20 cellular contexts compared by ENCODE assay signal in genomic region chr9:124562328-124562727, GRCh38. TPM values are rescaled to one million over a fixed set of nuclear protein-coding genes. Genes with fewer than 3 reads are reported as not detected.
A peak's percentile ranks its signal among the peaks of the same experiment; 100 is the strongest.
DNase-seq lines count a peak whose midpoint lies in the region; ATAC-seq, FAIRE-seq and TF ChIP-seq lines count a peak whose summit lies in the region.
"Had no signal": no experiment of that assay in that cellular context is flagged by ENCODE, and none has a peak within 500 bp of the region (broad histone marks: within the 10 kb centered on the region; RNA-seq: fewer than 3 reads in every experiment).

No MANE protein-coding gene starts in this region.

- no peak overlapping the region for H3K27ac ChIP-seq in GM23338 (ENCODE audit: low read depth)
- H3K27ac ChIP-seq in heart left ventricle, result no peak overlapping the region
- H3K27ac ChIP-seq in HepG2 (ENCODE audit: extremely low read length, insufficient read depth, low read length), result peak overlapping the region; percentile 66
- no peak overlapping the region for H3K27ac ChIP-seq in parathyroid adenoma
- H3K27ac ChIP-seq: BLaER1 had no signal

- POLR2A ChIA-PET in HepG2 (lab: Yijun Ruan, JAX), result no interaction called here

- H3K36me3 Mint-ChIP-seq in GM23338 (ENCODE audit: low read depth), result peaks cover 3% of the 10 kb centered on the region; the same call in 2 of the 3 replicates
- H3K36me3 Mint-ChIP-seq: CD8-positive, alpha-beta T cell had no signal

- intact Hi-C loops in heart left ventricle (cut with DNase I), result no loop called here
- intact Hi-C loops in HepG2 (cut with micrococcal nuclease; ENCODE audit: unreplicated experiment), result loop anchor here (5.0 kb wide), 1 partner anchor 35 kb away; no protein-coding TSS in a partner anchor

- TF ChIP-seq EP300 in HepG2 (IDR thresholded peaks at IDR 0.05; ENCODE audit: low read depth in 2 of 2, low read length in 2 of 2), result no peak
- TF ChIP-seq EP300 in HepG2 (CRISPR knock-in tag; IDR thresholded peaks at IDR 0.05; ENCODE audit: borderline replicate concordance), result no peak

- H3K4me1 ChIP-seq in GM23338 (ENCODE audit: insufficient read depth) (peaks cover 24% of the 10 kb centered on the region; the same call in 1 of the 2 replicates), heart left ventricle (peaks cover 0 to 11% (median 2%) of the 10 kb centered on the region in 12 donors), HepG2 (ENCODE audit: insufficient read depth, low read length) (peaks cover 62% of the 10 kb centered on the region), parathyroid adenoma (peaks cover 3% of the 10 kb centered on the region)

- H3K9me3 ChIP-seq in heart left ventricle (no peaks in the 10 kb centered on the region), HepG2 (ENCODE audit: low read length) (no peaks in the 10 kb centered on the region), parathyroid adenoma (ENCODE audit: control insufficient read depth, low read length) (no peaks in the 10 kb centered on the region)
- H3K9me3 ChIP-seq: BLaER1 had no signal

- no peak overlapping the region for H3K4me3 Mint-ChIP-seq in GM23338
- H3K4me3 Mint-ChIP-seq: CD8-positive, alpha-beta T cell; IgD-negative memory B cell had no signal

- WGBS in heart left ventricle, 4 donors, result 31 to 51% (median 40%) methylated on average over 6 of the region's 6 CpGs
- 22% methylated on average over 6 of the region's 6 CpGs for WGBS in HepG2 (ENCODE audit: low lambda C conversion rate)

- H3K9me3 Mint-ChIP-seq in GM23338, result no peaks in the 10 kb centered on the region
- H3K9me3 Mint-ChIP-seq: CD8-positive, alpha-beta T cell; IgD-negative memory B cell had no signal

- peaks cover 32% of the 10 kb centered on the region for H3K79me2 ChIP-seq in GM23338 (replicated peaks; ENCODE audit: insufficient read depth)
- peaks cover 31% of the 10 kb centered on the region for H3K79me2 ChIP-seq in HepG2 (ENCODE audit: insufficient read depth, low read length)
- H3K79me2 ChIP-seq in parathyroid adenoma, result no peaks in the 10 kb centered on the region

- H3K4me3 ChIP-seq in GM23338 (no peak overlapping the region), heart left ventricle (no peak overlapping the region), HepG2 (replicated peaks in 1 of 3; ENCODE audit: insufficient read depth in 1 of 3, low read depth in 2 of 3, low read length in 3 of 3) (no peak overlapping the region), parathyroid adenoma (ENCODE audit: low read depth, low read length) (no peak overlapping the region)
- H3K4me3 ChIP-seq: BLaER1 had no signal

- TF ChIP-seq CTCF in GM23338 (conservative IDR thresholded peaks at IDR 0.05; ENCODE audit: low read depth in 2 of 2) (no peak), heart left ventricle (IDR thresholded peaks at IDR 0.05) (no peak), HepG2 (CRISPR knock-in tag; IDR thresholded peaks at IDR 0.05) (no peak), parathyroid adenoma (IDR thresholded peaks at IDR 0.05) (no peak)

- no peaks in the 10 kb centered on the region for H3K9me2 ChIP-seq in GM23338 (ENCODE audit: insufficient read depth)

- TF ChIP-seq POLR2A in heart left ventricle (IDR thresholded peaks at IDR 0.05) (no peak), HepG2 (IDR thresholded peaks at IDR 0.05; ENCODE audit: insufficient read depth in 1 of 2, low read depth in 2 of 2, low read length in 2 of 2) (no peak)

- H3K36me3 ChIP-seq in GM23338 (ENCODE audit: insufficient read depth) (no peaks in the 10 kb centered on the region), heart left ventricle (no peaks in the 10 kb centered on the region), HepG2 (replicated peaks in 1 of 2; ENCODE audit: control insufficient read depth in 1 of 2, insufficient read depth in 2 of 2, low read length in 2 of 2) (no peaks in the 10 kb centered on the region), parathyroid adenoma (ENCODE audit: control insufficient read depth, insufficient read depth, low read length) (no peaks in the 10 kb centered on the region)
- H3K36me3 ChIP-seq: BLaER1 had no signal

- peak; percentile 70 for FAIRE-seq in HepG2 (lab: Jason Lieb, UNC)

- no peak for DNase-seq in GM23338 (ENCODE audit: low spot score)
- peak in 4 of 5 donors; percentile 32 to 57 (median 39) for DNase-seq in heart left ventricle
- peak; percentile 65 for DNase-seq in HepG2 (ENCODE audit: low spot score)
- DNase-seq in activated gamma-delta T cell treated with Interleukin-2 at 50 U/mL for 16 hours, result no peak
- DNase-seq in Kasumi-1 (lab: John Stamatoyannopoulos, UW), result no peak
- no peak for DNase-seq in stimulated activated CD4-positive, alpha-beta T cell treated with anti-CD3 and anti-CD28 coated beads, Interleukin-2, amount 100 ng/mL, for 48 hours
- no peak for DNase-seq in mucosa of gallbladder (ENCODE audit: low spot score)
- DNase-seq: CD8-positive, alpha-beta T cell; DMS79 treated with DMSO at 0.1 percent for 48 hours; HCEC 1CT; NCI-H1417; NCI-H1930; NCI-H446; NCI-H69; PC-3 had no signal

- BruUV-seq in HepG2 (replicated peaks; lab: Mats Ljungman, UMichigan), result no TSS peak

- H3K4me2 ChIP-seq in GM23338 (no peak overlapping the region), HepG2 (ENCODE audit: low read depth, low read length) (peak overlapping the region; percentile 10; the same call in 1 of the 2 replicates), parathyroid adenoma (ENCODE audit: low read length) (peak overlapping the region; percentile 18)
- H3K4me2 ChIP-seq: BLaER1 had no signal

- in situ Hi-C loops in HepG2 (cut with HindIII; ENCODE audit: extremely low pct_ligation_motif_present, low pct_unique_long_range_greater_than_20kb), result no loop called here

- ATAC-seq in GM23338 (peak; percentile 84), heart left ventricle (peak; percentile 73 to 88 (median 81)), HepG2 (peak; percentile 91)
- ATAC-seq: CD8-positive, alpha-beta T cell; PC-3 had no signal

- peaks cover 45% of the 10 kb centered on the region for H3K4me1 Mint-ChIP-seq in GM23338
- H3K4me1 Mint-ChIP-seq: IgD-negative memory B cell had no signal

- CTCF ChIA-PET in HepG2 (lab: Yijun Ruan, JAX; ENCODE audit: low intra/inter-chr PET ratio, low total read pairs), result no interaction called here

- TF ChIP-seq RAD21 in HepG2 (CRISPR knock-in tag; IDR thresholded peaks at IDR 0.05), result no peak

- peak overlapping the region; percentile 50; the same call in 1 of the 2 replicates for H3K27ac Mint-ChIP-seq in GM23338
- H3K27ac Mint-ChIP-seq: CD8-positive, alpha-beta T cell; IgD-negative memory B cell had no signal

- H3K27me3 Mint-ChIP-seq in GM23338 (ENCODE audit: insufficient read depth, low read depth, poor library complexity), result peaks cover 7% of the 10 kb centered on the region
- H3K27me3 Mint-ChIP-seq: IgD-negative memory B cell had no signal

- no peak overlapping the region for H3K9ac ChIP-seq in HepG2 (ENCODE audit: insufficient read depth, low read depth, low read length)
- H3K9ac ChIP-seq in parathyroid adenoma, result no peak overlapping the region
- H3K9ac ChIP-seq: BLaER1 had no signal

- no peaks in the 10 kb centered on the region for H3F3A ChIP-seq in GM23338 (replicated peaks; ENCODE audit: low read depth)

- H3K27me3 ChIP-seq in GM23338 (ENCODE audit: insufficient read depth) (no peaks in the 10 kb centered on the region), heart left ventricle (no peaks in the 10 kb centered on the region), HepG2 (ENCODE audit: control insufficient read depth in 1 of 2, insufficient read depth in 2 of 2, low read length in 2 of 2) (no peaks in the 10 kb centered on the region), parathyroid adenoma (ENCODE audit: control insufficient read depth, insufficient read depth, low read length) (no peaks in the 10 kb centered on the region)
- H3K27me3 ChIP-seq: BLaER1 had no signal

- H4K20me1 ChIP-seq in GM23338 (replicated peaks; ENCODE audit: insufficient read depth) (no peaks in the 10 kb centered on the region), HepG2 (ENCODE audit: insufficient read depth, low read length) (no peaks in the 10 kb centered on the region)
- H4K20me1 ChIP-seq: BLaER1 had no signal

- no peak overlapping the region for H2AFZ ChIP-seq in GM23338
- no peak overlapping the region for H2AFZ ChIP-seq in HepG2 (ENCODE audit: low read length)
- no peak overlapping the region for H2AFZ ChIP-seq in parathyroid adenoma

TF ChIP-seq in HepG2, 621 proteins besides CTCF, POLR2A, EP300 and RAD21 (continues in another document):
- TF ChIP-seq, protein P1, sequence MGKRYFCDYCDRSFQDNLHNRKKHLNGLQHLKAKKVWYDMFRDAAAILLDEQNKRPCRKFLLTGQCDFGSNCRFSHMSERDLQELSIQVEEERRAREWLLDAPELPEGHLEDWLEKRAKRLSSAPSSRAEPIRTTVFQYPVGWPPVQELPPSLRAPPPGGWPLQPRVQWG (CRISPR knock-in tag; IDR thresholded peaks at IDR 0.05; ENCODE audit: borderline replicate concordance, low read depth), result no peak

RNA-seq across cellular contexts. Expression of gene NR5A1, which starts 55.1 kb away (rescaled TPM):
- total RNA-seq in GM23338 (2014; rRNA removed; shearing (Covaris generic)), result 0.21 and 5.7 TPM in 2 replicates
- polyA plus RNA-seq in GM23338 (2016; fragmentation: Nextera tagmentation; extraction: Ambion mirVana) (not detected in 2 replicates), heart left ventricle (under 1 TPM; 0.04 to 0.14 TPM), HepG2 (2011; rRNA removed) (28.9 and 43.2 TPM in 2 replicates)
- total RNA-seq in heart left ventricle (not detected), HepG2 (2016; rRNA removed; fragmentation: Illumina TruSeq; extraction: Trizol) (38.8 and 44.7 TPM in 2 replicates), mucosa of gallbladder (0.37 TPM)
- total RNA-seq in HepG2 (2016; cell fraction: cytosol; rRNA removed; fragmentation: Illumina TruSeq; extraction: Trizol; ENCODE audit: low read depth), result 7.2 and 7.8 TPM in 2 replicates
- total RNA-seq in HepG2 (2016; cell fraction: insoluble cytoplasmic fraction; rRNA removed; fragmentation: Illumina TruSeq; extraction: Trizol), result 32.3 and 46.7 TPM in 2 replicates
- 22.5 and 25.3 TPM in 2 replicates for total RNA-seq in HepG2 (2016; cell fraction: membrane; rRNA removed; fragmentation: Illumina TruSeq; extraction: Trizol)
- 26.4 and 32.4 TPM in 2 replicates for total RNA-seq in HepG2 (2016; cell fraction: nucleus; rRNA removed; fragmentation: Illumina TruSeq; extraction: Trizol)
- 25.4 and 37.8 TPM in 2 replicates for polyA plus RNA-seq in HepG2 (2011; cell fraction: cytosol; rRNA removed)
- polyA plus RNA-seq in HepG2 (2011; cell fraction: nucleus; rRNA removed), result 82.6 and 84.5 TPM in 2 replicates
- 22.4 and 32.6 TPM in 2 replicates for polyA plus RNA-seq in HepG2 (2012)
- 6.7 and 7.0 TPM in 2 replicates for polyA plus RNA-seq in HepG2 (2016; cell fraction: cytosol; fragmentation: Illumina TruSeq; extraction: Trizol; ENCODE audit: low read depth)
- 34.3 and 43.6 TPM in 2 replicates for polyA plus RNA-seq in HepG2 (2016; cell fraction: insoluble cytoplasmic fraction; fragmentation: Illumina TruSeq; extraction: Trizol; ENCODE audit: low read depth)
- 17.4 and 17.9 TPM in 2 replicates for polyA plus RNA-seq in HepG2 (2016; cell fraction: membrane; fragmentation: Illumina TruSeq; extraction: Trizol; ENCODE audit: low read depth)
- 59.8 and 63.0 TPM in 2 replicates for polyA plus RNA-seq in HepG2 (2016; cell fraction: nucleus; fragmentation: Illumina TruSeq; extraction: Trizol; ENCODE audit: insufficient read depth, low read depth)
- polyA minus RNA-seq in HepG2 (2011; rRNA and poly(A)+ RNA removed; ENCODE audit: low replicate concordance), result 75.6 TPM in 1 of 2 replicates, not detected in the other
- polyA minus RNA-seq in HepG2 (2011; cell fraction: cytosol; rRNA and poly(A)+ RNA removed), result 33.2 and 39.7 TPM in 2 replicates
- polyA minus RNA-seq in HepG2 (2011; cell fraction: nucleus; rRNA and poly(A)+ RNA removed), result 18.8 and 21.6 TPM in 2 replicates
- total RNA-seq: A172; CD8-positive, alpha-beta T cell; HT1080; PC-3 had no signal
- polyA plus RNA-seq: IgD-negative memory B cell had no signal

Comparison
In these comparisons a context has a peak if more than half of its experiments do, and no peak if none do; other contexts are left out.
1. DNase-seq: peak in heart left ventricle (4 of 5) and HepG2 (single experiment); none in GM23338 (single experiment), activated gamma-delta T cell treated with Interleukin-2 at 50 U/mL for 16 hours (single experiment), Kasumi-1 (0 of 2), stimulated activated CD4-positive, alpha-beta T cell treated with anti-CD3 and anti-CD28 coated beads, Interleukin-2, amount 100 ng/mL, for 48 hours (0 of 2) and mucosa of gallbladder (single experiment).
2. Peak in every context shown above with its lines, with median percentiles within 50 percentile points of each other: ATAC-seq.